23 cellular contexts compared by ENCODE assay signal in genomic region chr1:108845991-108846390, GRCh38. TPM values are rescaled to one million over a fixed set of nuclear protein-coding genes. Genes with fewer than 3 reads are reported as not detected.
DNase-seq lines count a peak whose midpoint lies in the region; ATAC-seq and TF ChIP-seq lines count a peak whose summit lies in the region.
"Had no signal": no experiment of that assay in that cellular context is flagged by ENCODE, and none has a peak within 500 bp of the region (broad histone marks: within the 10 kb centered on the region; RNA-seq: fewer than 3 reads in every experiment).

No MANE protein-coding gene starts in this region.

- H3K27ac ChIP-seq in GM23338 (ENCODE audit: low read depth) (no peak overlapping the region), PC-9 (no peak overlapping the region), parathyroid adenoma (peak overlapping the region; percentile 82), GM23248 (no peak overlapping the region), gastroesophageal sphincter (no peak overlapping the region)
- H3K27ac ChIP-seq in CD8-positive, alpha-beta memory T cell (ENCODE audit: low read depth, low read length) = no peak overlapping the region
- H3K27ac ChIP-seq: BLaER1 treated with 17β-estradiol and CSF1 and Interleukin-3, amounts not matched to agents 10 nM and 100 nM; spleen had no signal

- DNase-seq in GM23338 (ENCODE audit: low spot score) (no peak), PC-9 (no peak), epithelial cell of esophagus (ENCODE audit: low read depth) (peak; percentile 89), NCI-H774 (lab: John Stamatoyannopoulos, UW) (no peak), GM23248 (no peak)
- DNase-seq in CD8-positive, alpha-beta memory T cell = no peak
- DNase-seq: activated CD4-positive, alpha-beta T cell treated with anti-CD3 and anti-CD28 coated beads, Interleukin-2, amount 10 ng/mL, durations not matched to agents 7 days and 5 days; anterior cingulate cortex; head of caudate nucleus; IMR-90; NCI-H1105 treated with DMSO at 0.1 percent for 48 hours; NCI-H510A treated with DMSO at 0.1 percent for 48 hours; nucleus accumbens; spleen; stimulated activated CD4-positive, alpha-beta T cell treated with anti-CD3 and anti-CD28 coated beads, Interleukin-2, amount 100 ng/mL, for 48 hours; substantia nigra had no signal

- CTCF ChIA-PET in PC-9 (lab: Charles Lee) = no interaction called here
- CTCF ChIA-PET in CD8-positive, alpha-beta memory T cell (lab: Charles Lee) = no interaction called here

- ATAC-seq in GM23338 (no peak), gastroesophageal sphincter (no peak)
- ATAC-seq: activated naive CD4-positive, alpha-beta T cell treated with anti-CD3 and anti-CD28 coated beads, Interleukin-2, amount 50 U/mL, for 72 hours; stimulated activated effector memory CD8-positive, alpha-beta T cell treated with anti-CD3 and anti-CD28 coated beads, Interleukin-12 subunit alpha, Interleukin-12 subunit beta, amount 100 ng/mL, for 72 hours had no signal

- H3K4me3 Mint-ChIP-seq in GM23338 = no peak overlapping the region
- no peak overlapping the region for H3K4me3 Mint-ChIP-seq in CD8-positive, alpha-beta memory T cell
- H3K4me3 Mint-ChIP-seq: activated CD4-positive, alpha-beta T cell treated with anti-CD3 and anti-CD28 coated beads, Interleukin-2, amount 10 ng/mL, durations not matched to agents 7 days and 5 days; dendritic cell treated with granulocyte-macrophage colony-stimulating factor and Interleukin-4, amounts not matched to agents 40 ng/mL and 50 ng/mL, for 4 days; stimulated activated effector memory CD8-positive, alpha-beta T cell treated with anti-CD3 and anti-CD28 coated beads, Interleukin-12 subunit alpha, Interleukin-12 subunit beta, amount 100 ng/mL, for 72 hours had no signal

- H3F3A ChIP-seq in GM23338 (replicated peaks; ENCODE audit: low read depth) (no peaks in the 10 kb centered on the region), PC-9 (ENCODE audit: insufficient read depth, low read depth) (no peaks in the 10 kb centered on the region), GM23248 (ENCODE audit: insufficient read depth) (no peaks in the 10 kb centered on the region)

- no peak overlapping the region for H3K27ac Mint-ChIP-seq in GM23338
- no peak overlapping the region for H3K27ac Mint-ChIP-seq in CD8-positive, alpha-beta memory T cell
- H3K27ac Mint-ChIP-seq: dendritic cell treated with granulocyte-macrophage colony-stimulating factor and Interleukin-4, amounts not matched to agents 40 ng/mL and 50 ng/mL, for 4 days; stimulated activated effector memory CD8-positive, alpha-beta T cell treated with anti-CD3 and anti-CD28 coated beads, Interleukin-12 subunit alpha, Interleukin-12 subunit beta, amount 100 ng/mL, for 72 hours had no signal

- TF ChIP-seq EP300 in gastroesophageal sphincter (IDR thresholded peaks at IDR 0.05) = no peak

- H3K27me3 Mint-ChIP-seq in GM23338 (ENCODE audit: insufficient read depth, low read depth, poor library complexity) = peaks cover 2% of the 10 kb centered on the region
- H3K27me3 Mint-ChIP-seq in CD8-positive, alpha-beta memory T cell = peaks cover 3 to 7% of the 10 kb centered on the region in 2 donors
- H3K27me3 Mint-ChIP-seq: dendritic cell treated with granulocyte-macrophage colony-stimulating factor and Interleukin-4, amounts not matched to agents 40 ng/mL and 50 ng/mL, for 4 days had no signal

- H4K20me1 ChIP-seq in GM23338 (replicated peaks; ENCODE audit: insufficient read depth) (no peaks in the 10 kb centered on the region), PC-9 (ENCODE audit: insufficient read depth) (no peaks in the 10 kb centered on the region), GM23248 (ENCODE audit: insufficient read depth) (no peaks in the 10 kb centered on the region)
- H4K20me1 ChIP-seq: BLaER1 treated with 17β-estradiol and CSF1 and Interleukin-3, amounts not matched to agents 10 nM and 100 nM had no signal

- no peak for TF ChIP-seq POLR2A in gastroesophageal sphincter (IDR thresholded peaks at IDR 0.05)

- H3K36me3 ChIP-seq in GM23338 (ENCODE audit: insufficient read depth) (no peaks in the 10 kb centered on the region), PC-9 (ENCODE audit: low read depth) (no peaks in the 10 kb centered on the region), parathyroid adenoma (ENCODE audit: control insufficient read depth, insufficient read depth, low read length) (no peaks in the 10 kb centered on the region), GM23248 (ENCODE audit: low read depth) (no peaks in the 10 kb centered on the region), gastroesophageal sphincter (no peaks in the 10 kb centered on the region)
- H3K36me3 ChIP-seq in CD8-positive, alpha-beta memory T cell (ENCODE audit: insufficient read depth, low read length) = no peaks in the 10 kb centered on the region
- H3K36me3 ChIP-seq: BLaER1 treated with 17β-estradiol and CSF1 and Interleukin-3, amounts not matched to agents 10 nM and 100 nM; spleen had no signal

- H3K4me3 ChIP-seq in GM23338 (no peak overlapping the region), PC-9 (no peak overlapping the region), epithelial cell of esophagus (ENCODE audit: low read length) (no peak overlapping the region), parathyroid adenoma (ENCODE audit: low read depth, low read length) (no peak overlapping the region), GM23248 (no peak overlapping the region), gastroesophageal sphincter (no peak overlapping the region)
- H3K4me3 ChIP-seq in CD8-positive, alpha-beta memory T cell (ENCODE audit: low read length) = no peak overlapping the region
- H3K4me3 ChIP-seq: BLaER1 treated with 17β-estradiol and CSF1 and Interleukin-3, amounts not matched to agents 10 nM and 100 nM; spleen had no signal

- peaks cover 6% of the 10 kb centered on the region for H3K4me1 Mint-ChIP-seq in GM23338
- H3K4me1 Mint-ChIP-seq in CD8-positive, alpha-beta memory T cell = no peaks in the 10 kb centered on the region
- H3K4me1 Mint-ChIP-seq: stimulated activated effector memory CD8-positive, alpha-beta T cell treated with anti-CD3 and anti-CD28 coated beads, Interleukin-12 subunit alpha, Interleukin-12 subunit beta, amount 100 ng/mL, for 72 hours had no signal

- H2AFZ ChIP-seq in GM23338 (peak overlapping the region; percentile 90), PC-9 (0 out of 2 replicates have a peak overlapping the region, but pooled peaks have one; percentile 18), parathyroid adenoma (peak overlapping the region; percentile 66), GM23248 (no peak overlapping the region)

- H3K27me3 ChIP-seq in GM23338 (ENCODE audit: insufficient read depth) = no peaks in the 10 kb centered on the region
- H3K27me3 ChIP-seq in PC-9 (ENCODE audit: insufficient read depth, low read depth) = no peaks in the 10 kb centered on the region
- no peaks in the 10 kb centered on the region for H3K27me3 ChIP-seq in parathyroid adenoma (ENCODE audit: control insufficient read depth, insufficient read depth, low read length)
- H3K27me3 ChIP-seq in CD8-positive, alpha-beta memory T cell (ENCODE audit: insufficient read depth, low read length, poor library complexity, severe bottlenecking) = peaks cover 5% of the 10 kb centered on the region
- H3K27me3 ChIP-seq in GM23248 (replicated peaks; ENCODE audit: insufficient read depth) = no peaks in the 10 kb centered on the region
- H3K27me3 ChIP-seq in gastroesophageal sphincter = no peaks in the 10 kb centered on the region
- H3K27me3 ChIP-seq: BLaER1 treated with 17β-estradiol and CSF1 and Interleukin-3, amounts not matched to agents 10 nM and 100 nM; spleen had no signal

- BruUV-seq in PC-9 (replicated peaks; lab: Mats Ljungman, UMichigan) = no TSS peak

- in situ Hi-C loops in GM23248 (cut with MboI) = no loop called here

- POLR2A ChIA-PET in PC-9 (lab: Charles Lee; ENCODE audit: unreplicated experiment) = no interaction called here
- POLR2A ChIA-PET in CD8-positive, alpha-beta memory T cell (lab: Charles Lee) = no interaction called here

- H3K4me1 ChIP-seq in GM23338 (ENCODE audit: insufficient read depth) (no peaks in the 10 kb centered on the region), PC-9 (replicated peaks; ENCODE audit: insufficient read depth) (no peaks in the 10 kb centered on the region), parathyroid adenoma (peaks cover 9% of the 10 kb centered on the region), GM23248 (ENCODE audit: insufficient read depth) (no peaks in the 10 kb centered on the region), gastroesophageal sphincter (peaks cover 4 to 49% (median 10%) of the 10 kb centered on the region in 3 donors)
- H3K4me1 ChIP-seq in CD8-positive, alpha-beta memory T cell (ENCODE audit: insufficient read depth, low read length) = no peaks in the 10 kb centered on the region
- H3K4me1 ChIP-seq: spleen had no signal

- 68 to 72% methylated on average over 6 of the region's 6 CpGs for WGBS in GM23248 (ENCODE audit: low coverage in 1 of 2, low lambda C conversion rate in 2 of 2, missing lambda C conversion rate in 2 of 2), 2 experiments
- WGBS in gastroesophageal sphincter (ENCODE audit: low coverage in 1 of 2), 2 donors = 92 to 93% methylated on average over 3 to 5 of the region's 6 CpGs

- H3K9ac ChIP-seq in parathyroid adenoma (no peak overlapping the region), GM23248 (no peak overlapping the region)
- H3K9ac ChIP-seq: BLaER1 treated with 17β-estradiol and CSF1 and Interleukin-3, amounts not matched to agents 10 nM and 100 nM had no signal

- H3K36me3 Mint-ChIP-seq in GM23338 (ENCODE audit: low read depth) = no peaks in the 10 kb centered on the region
- H3K36me3 Mint-ChIP-seq in CD8-positive, alpha-beta memory T cell = no peaks in the 10 kb centered on the region
- H3K36me3 Mint-ChIP-seq: activated naive CD4-positive, alpha-beta T cell treated with anti-CD3 and anti-CD28 coated beads, Interleukin-2, amount 50 U/mL, for 72 hours; stimulated activated effector memory CD8-positive, alpha-beta T cell treated with anti-CD3 and anti-CD28 coated beads, Interleukin-12 subunit alpha, Interleukin-12 subunit beta, amount 100 ng/mL, for 72 hours had no signal

- H3K9me2 ChIP-seq in GM23338 (ENCODE audit: insufficient read depth) (0 out of 2 replicates have a peak, but pooled peaks cover 4% of the 10 kb centered on the region), PC-9 (ENCODE audit: insufficient read depth) (no peaks in the 10 kb centered on the region; the same call in 1 of the 2 replicates), GM23248 (ENCODE audit: insufficient read depth) (no peaks in the 10 kb centered on the region)

- no peak overlapping the region for H3K4me2 ChIP-seq in GM23338
- H3K4me2 ChIP-seq in PC-9 = no peak overlapping the region
- H3K4me2 ChIP-seq in parathyroid adenoma (ENCODE audit: low read length) = peak overlapping the region; percentile 60
- H3K4me2 ChIP-seq in GM23248 (ENCODE audit: unreplicated experiment) = no peak overlapping the region
- H3K4me2 ChIP-seq: BLaER1 treated with 17β-estradiol and CSF1 and Interleukin-3, amounts not matched to agents 10 nM and 100 nM had no signal

- no peaks in the 10 kb centered on the region; the same call in 2 of the 3 replicates for H3K9me3 Mint-ChIP-seq in GM23338
- H3K9me3 Mint-ChIP-seq in CD8-positive, alpha-beta memory T cell = no peaks in the 10 kb centered on the region
- H3K9me3 Mint-ChIP-seq: activated CD4-positive, alpha-beta T cell treated with anti-CD3 and anti-CD28 coated beads, Interleukin-2, amount 10 ng/mL, durations not matched to agents 7 days and 5 days; activated naive CD4-positive, alpha-beta T cell treated with anti-CD3 and anti-CD28 coated beads, Interleukin-2, amount 50 U/mL, for 72 hours; dendritic cell treated with granulocyte-macrophage colony-stimulating factor and Interleukin-4, amounts not matched to agents 40 ng/mL and 50 ng/mL, for 4 days; stimulated activated effector memory CD8-positive, alpha-beta T cell treated with anti-CD3 and anti-CD28 coated beads, Interleukin-12 subunit alpha, Interleukin-12 subunit beta, amount 100 ng/mL, for 72 hours had no signal

- TF ChIP-seq CTCF in GM23338 (conservative IDR thresholded peaks at IDR 0.05; ENCODE audit: low read depth in 2 of 2) = no peak
- TF ChIP-seq CTCF in PC-9 (conservative IDR thresholded peaks at IDR 0.05) = no peak
- no peak for TF ChIP-seq CTCF in epithelial cell of esophagus (IDR thresholded peaks at IDR 0.05; ENCODE audit: insufficient read depth, low read depth, low read length, missing control alignments)
- no peak for TF ChIP-seq CTCF in parathyroid adenoma (IDR thresholded peaks at IDR 0.05)
- no peak for TF ChIP-seq CTCF in gastroesophageal sphincter (IDR thresholded peaks at IDR 0.05)

- H3K79me2 ChIP-seq in GM23338 (replicated peaks; ENCODE audit: insufficient read depth) (no peaks in the 10 kb centered on the region), PC-9 (ENCODE audit: low read depth) (no peaks in the 10 kb centered on the region), parathyroid adenoma (no peaks in the 10 kb centered on the region), GM23248 (ENCODE audit: insufficient read depth) (no peaks in the 10 kb centered on the region)

- no peaks in the 10 kb centered on the region for H3K9me3 ChIP-seq in PC-9 (ENCODE audit: insufficient read depth, low read depth)
- no peaks in the 10 kb centered on the region for H3K9me3 ChIP-seq in parathyroid adenoma (ENCODE audit: control insufficient read depth, low read length)
- no peaks in the 10 kb centered on the region for H3K9me3 ChIP-seq in CD8-positive, alpha-beta memory T cell (ENCODE audit: low read length)
- no peaks in the 10 kb centered on the region for H3K9me3 ChIP-seq in GM23248 (ENCODE audit: low read depth)
- no peaks in the 10 kb centered on the region for H3K9me3 ChIP-seq in gastroesophageal sphincter
- H3K9me3 ChIP-seq: BLaER1 treated with 17β-estradiol and CSF1 and Interleukin-3, amounts not matched to agents 10 nM and 100 nM; spleen had no signal

- intact Hi-C loops in PC-9 (cut with micrococcal nuclease; ENCODE audit: unreplicated experiment) = no loop called here

RNA-seq across cellular contexts. Expression of gene AKNAD1, which starts 10.9 kb away (rescaled TPM):
- not detected in 2 replicates for total RNA-seq in GM23338 (2014; rRNA removed; shearing (Covaris generic))
- polyA plus RNA-seq in GM23338 (2016; fragmentation: Nextera tagmentation; extraction: Ambion mirVana) = not detected in 2 replicates
- total RNA-seq in PC-9 (2021) = not detected in 2 replicates
- not detected for total RNA-seq in CD8-positive, alpha-beta memory T cell
- polyA plus RNA-seq in CD8-positive, alpha-beta memory T cell = not detected
- not detected in 2 replicates for total RNA-seq in GM23248 (2014; rRNA removed; shearing (Covaris generic))
- not detected in 2 replicates for polyA plus RNA-seq in GM23248 (2016; fragmentation: Nextera tagmentation; extraction: Ambion mirVana)
- total RNA-seq in gastroesophageal sphincter = 1 to 10 TPM in 2 of 4 donors, under 1 TPM in 2; 0.27 to 2.5 (median 1.1) TPM
- total RNA-seq: activated CD4-positive, alpha-beta T cell treated with anti-CD3 and anti-CD28 coated beads, Interleukin-2, amount 10 ng/mL, durations not matched to agents 7 days and 5 days; activated naive CD4-positive, alpha-beta T cell treated with anti-CD3 and anti-CD28 coated beads, Interleukin-2, amount 50 U/mL, for 72 hours; cardiac septum; spleen had no signal

RNA-seq across cellular contexts. Expression of gene GPSM2, which starts 30.8 kb away (rescaled TPM):
- total RNA-seq in GM23338 (2014; rRNA removed; shearing (Covaris generic)) = 11.2 and 14.1 TPM in 2 replicates
- polyA plus RNA-seq in GM23338 (2016; fragmentation: Nextera tagmentation; extraction: Ambion mirVana) (5.5 and 9.8 TPM in 2 replicates), GM23248 (2016; fragmentation: Nextera tagmentation; extraction: Ambion mirVana) (13.6 and 15.5 TPM in 2 replicates)
- total RNA-seq in PC-9 (2021) (51.5 and 51.7 TPM in 2 replicates), gastroesophageal sphincter (100 to 1,000 TPM in 1 of 4 donors, 10 to 100 TPM in 3; 39.4 to 106 (median 99.2) TPM)
- total RNA-seq in CD8-positive, alpha-beta memory T cell = 1 to 10 TPM; 6.0 to 7.5 TPM
- 2.0 TPM for polyA plus RNA-seq in CD8-positive, alpha-beta memory T cell
- total RNA-seq in GM23248 (2014; rRNA removed; shearing (Covaris generic)) = 18.2 and 19.6 TPM in 2 replicates
